Comparison of ENCODE assay signal across 21 cellular contexts in the genomic region with DNA sequence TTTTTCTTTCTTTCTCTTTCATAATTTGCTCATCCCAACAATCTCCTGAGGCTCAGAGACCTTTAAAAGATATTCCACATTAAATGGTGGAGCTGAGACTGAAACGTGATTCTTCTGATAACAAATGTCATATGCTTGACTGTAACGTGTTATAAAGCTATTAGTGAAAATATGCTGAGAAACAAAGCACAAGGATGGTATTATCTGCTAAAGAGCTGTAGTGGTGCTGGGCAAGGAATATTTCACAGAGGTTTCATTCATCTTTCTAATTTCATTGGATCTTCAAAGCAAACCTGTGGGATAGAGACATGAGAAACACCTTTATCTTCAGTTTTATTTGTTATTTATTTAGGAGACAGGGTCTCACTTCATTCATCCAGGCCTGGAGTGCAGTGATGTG.
"Had no signal": no experiment of that assay in that cellular context is flagged by ENCODE, and none has a peak within 500 bp of the region (broad histone marks: within the 10 kb centered on the region; RNA-seq: fewer than 3 reads in every experiment).

No MANE protein-coding gene starts in this region.

- H3K9me3 Mint-ChIP-seq: nephron had no signal

- H3K4me1 ChIP-seq: psoas muscle, right lobe of liver had no signal

- H3K4me1 Mint-ChIP-seq: naive B cell; nephron; stimulated activated memory B cell treated with anti-CD40 and anti-IgM and Interleukin-4, amounts not matched to agents 10 μg/mL and 1 μg/mL and 100 μg/mL, for 72 hours had no signal

- H3K9me3 ChIP-seq: psoas muscle, right lobe of liver, spleen, stomach, thoracic aorta had no signal

- DNase-seq: effector CD4-positive, alpha-beta T cell; left colon; left ventricle myocardium superior; mesendoderm; naive B cell; psoas muscle; retina; right lobe of liver; spleen; stimulated activated CD4-positive, alpha-beta T cell treated with anti-CD3 and anti-CD28 coated beads, Interleukin-15, amount 100 ng/mL, for 24 hours; stimulated activated CD4-positive, alpha-beta T cell treated with anti-CD3 and anti-CD28 coated beads, Interleukin-1b, Interleukin-23, amount 100 ng/mL, for 48 hours; stimulated activated CD4-positive, alpha-beta T cell treated with anti-CD3 and anti-CD28 coated beads, Interleukin-4, amount 100 ng/mL, for 24 hours; stomach; substantia nigra; trophoblast cell had no signal

- H2AFZ ChIP-seq: hepatocyte had no signal

- H3K27ac Mint-ChIP-seq: naive B cell; nephron; stimulated activated memory B cell treated with anti-CD40 and anti-IgM and Interleukin-4, amounts not matched to agents 10 μg/mL and 1 μg/mL and 100 μg/mL, for 72 hours had no signal

- H3K36me3 Mint-ChIP-seq: naive B cell; stimulated activated memory B cell treated with anti-CD40 and anti-IgM and Interleukin-4, amounts not matched to agents 10 μg/mL and 1 μg/mL and 100 μg/mL, for 72 hours had no signal

- H3K4me2 ChIP-seq: hepatocyte had no signal

- ATAC-seq: left colon; left ventricle myocardium superior; psoas muscle; right lobe of liver; stimulated activated memory B cell treated with anti-CD40 and anti-IgM and Interleukin-4, amounts not matched to agents 10 μg/mL and 1 μg/mL and 100 μg/mL, for 72 hours had no signal

- H3K36me3 ChIP-seq: right lobe of liver, spleen, stomach, thoracic aorta had no signal

- H3K27ac ChIP-seq: coronary artery, hepatocyte, psoas muscle, right lobe of liver, stomach, thoracic aorta had no signal

- H3K27me3 ChIP-seq: hepatocyte, right lobe of liver, spleen, stomach had no signal

- H3K79me2 ChIP-seq: hepatocyte had no signal

- H3K4me3 Mint-ChIP-seq: naive B cell; nephron; stimulated activated memory B cell treated with anti-CD40 and anti-IgM and Interleukin-4, amounts not matched to agents 10 μg/mL and 1 μg/mL and 100 μg/mL, for 72 hours had no signal

- H3K4me3 ChIP-seq: coronary artery, hepatocyte, lung, psoas muscle, right lobe of liver, spleen, stomach, thoracic aorta had no signal
